23 cellular contexts compared by ENCODE assay signal in genomic region chr13:49533011-49533410, GRCh38. TPM values are rescaled to one million over a fixed set of nuclear protein-coding genes. Genes with fewer than 3 reads are reported as not detected.
DNase-seq lines count a peak whose midpoint lies in the region; ATAC-seq, FAIRE-seq and TF ChIP-seq lines count a peak whose summit lies in the region.
"Had no signal": no experiment of that assay in that cellular context is flagged by ENCODE, and none has a peak within 500 bp of the region (broad histone marks: within the 10 kb centered on the region; RNA-seq: fewer than 3 reads in every experiment).

No MANE protein-coding gene starts in this region.

- TF ChIP-seq RAD21 in A549 (conservative IDR thresholded peaks at IDR 0.05 in 1 of 2, IDR thresholded peaks at IDR 0.05 in 1 of 2) (no peak), IMR-90 (IDR thresholded peaks at IDR 0.05; ENCODE audit: low read length) (no peak)

- H3K14ac ChIP-seq in IMR-90 (replicated peaks; ENCODE audit: low read depth, low read length) = no peak overlapping the region

- intact Hi-C loops in IMR-90 (cut with micrococcal nuclease) (no loop called here), mammary epithelial cell (cut with micrococcal nuclease) (no loop called here)

- no peak overlapping the region for H2AFZ ChIP-seq in IMR-90 (replicated peaks; ENCODE audit: low read length, poor library complexity)
- no peak overlapping the region for H2AFZ ChIP-seq in mammary epithelial cell (ENCODE audit: low read depth, low read length)
- H2AFZ ChIP-seq: GM23338 had no signal

- H4K5ac ChIP-seq in IMR-90 (ENCODE audit: low read depth, low read length) = no peak overlapping the region

- peaks cover 13% of the 10 kb centered on the region for H3K4me1 Mint-ChIP-seq in activated CD8-positive, alpha-beta memory T cell treated with anti-CD3 and anti-CD28 coated beads, Interleukin-2, amount 10 ng/mL, durations not matched to agents 7 days and 5 days
- H3K4me1 Mint-ChIP-seq: brain, GM23338 had no signal

- peaks cover 0 to 3% of the 10 kb centered on the region in 2 experiments; a peak in 1 of 4 replicates for H3K79me1 ChIP-seq in IMR-90 (ENCODE audit: low read depth in 1 of 2, low read length in 2 of 2)

- no peaks in the 10 kb centered on the region for H3K27me3 Mint-ChIP-seq in activated CD8-positive, alpha-beta memory T cell treated with anti-CD3 and anti-CD28 coated beads, Interleukin-2, amount 10 ng/mL, durations not matched to agents 7 days and 5 days
- H3K27me3 Mint-ChIP-seq: activated CD8-positive, alpha-beta T cell treated with anti-CD3 and anti-CD28 coated beads for 36 hours; brain; T-helper 17 cell; type B pancreatic cell had no signal

- no peak for TF ChIP-seq EP300 in A549 (IDR thresholded peaks at IDR 0.05)

- H2BK20ac ChIP-seq in IMR-90 (ENCODE audit: low read depth, low read length) = no peak overlapping the region

- no peak overlapping the region for H3K4me3 Mint-ChIP-seq in activated CD8-positive, alpha-beta memory T cell treated with anti-CD3 and anti-CD28 coated beads, Interleukin-2, amount 10 ng/mL, durations not matched to agents 7 days and 5 days
- H3K4me3 Mint-ChIP-seq: activated CD8-positive, alpha-beta T cell treated with anti-CD3 and anti-CD28 coated beads for 36 hours; brain; GM23338; T-helper 17 cell; type B pancreatic cell had no signal

- dilution Hi-C loops in IMR-90 (cut with HindIII; ENCODE audit: low sequenced_read_pairs, unreplicated experiment) (no loop called here), mammary epithelial cell (cut with HindIII; ENCODE audit: low sequenced_read_pairs) (no loop called here)

- no peaks in the 10 kb centered on the region for H3K79me2 ChIP-seq in mammary epithelial cell (ENCODE audit: insufficient read depth, low read length)

- H3K27ac ChIP-seq in A549 (no peak overlapping the region), IMR-90 (ENCODE audit: insufficient read depth, low read length) (no peak overlapping the region), mammary epithelial cell (ENCODE audit: insufficient read depth, low read depth, low read length) (no peak overlapping the region)

- H3K27ac Mint-ChIP-seq in activated CD8-positive, alpha-beta memory T cell treated with anti-CD3 and anti-CD28 coated beads, Interleukin-2, amount 10 ng/mL, durations not matched to agents 7 days and 5 days = no peak overlapping the region
- H3K27ac Mint-ChIP-seq: activated CD8-positive, alpha-beta T cell treated with anti-CD3 and anti-CD28 coated beads for 36 hours; brain; GM23338; T-helper 17 cell; type B pancreatic cell had no signal

- no peak overlapping the region for H3K9ac ChIP-seq in IMR-90 (ENCODE audit: low read depth, low read length)
- H3K9ac ChIP-seq in mammary epithelial cell (ENCODE audit: insufficient read depth, low read length) = no peak overlapping the region

- no peak overlapping the region for H4K91ac ChIP-seq in IMR-90 (ENCODE audit: insufficient read depth, low read depth, low read length)

- H3K4me3 ChIP-seq in A549 (no peak overlapping the region), IMR-90 (ENCODE audit: insufficient read depth, low read depth, low read length) (no peak overlapping the region), mammary epithelial cell (replicated peaks in 1 of 3; ENCODE audit: insufficient read depth in 1 of 3, low read depth in 2 of 3, low read length in 3 of 3) (no peak overlapping the region)
- H3K4me3 ChIP-seq: GM23338, left lung had no signal

- in situ Hi-C loops in IMR-90 (cut with MboI; ENCODE audit: low sequenced_read_pairs) = no loop called here
- in situ Hi-C loops in mammary epithelial cell (cut with MboI; ENCODE audit: low sequenced_read_pairs in 2 of 2) = no loop called here

- ATAC-seq in activated CD8-positive, alpha-beta memory T cell treated with anti-CD3 and anti-CD28 coated beads, Interleukin-2, amount 10 ng/mL, durations not matched to agents 7 days and 5 days = peak; percentile 30
- ATAC-seq in A549 (no peak), IMR-90 (ENCODE audit: low read depth) (no peak), GM18505 (IDR thresholded peaks at IDR 0.05; ENCODE audit: unreplicated experiment) (no peak)
- ATAC-seq: activated CD8-positive, alpha-beta T cell treated with anti-CD3 and anti-CD28 coated beads for 36 hours; GM23338; left lung; T-helper 17 cell had no signal

- no peak overlapping the region for H2BK120ac ChIP-seq in IMR-90 (ENCODE audit: low read depth, low read length)

- H3K18ac ChIP-seq in IMR-90 (ENCODE audit: low read depth, low read length) = no peak overlapping the region

- no peak overlapping the region for H3K23ac ChIP-seq in IMR-90 (ENCODE audit: low read depth, low read length)

- no peak for FAIRE-seq in A549 (lab: Jason Lieb, UNC)
- FAIRE-seq: islet of Langerhans had no signal

- POLR2A ChIA-PET in A549 (lab: Yijun Ruan, JAX) = no interaction called here
- POLR2A ChIA-PET in IMR-90 (lab: Charles Lee; ENCODE audit: unreplicated experiment) = no interaction called here

- no peaks in the 10 kb centered on the region for H3K9me3 Mint-ChIP-seq in activated CD8-positive, alpha-beta memory T cell treated with anti-CD3 and anti-CD28 coated beads, Interleukin-2, amount 10 ng/mL, durations not matched to agents 7 days and 5 days (ENCODE audit: low read depth)
- H3K9me3 Mint-ChIP-seq: activated CD8-positive, alpha-beta T cell treated with anti-CD3 and anti-CD28 coated beads for 36 hours; brain; GM23338; type B pancreatic cell had no signal

- no peak overlapping the region for H2AK9ac ChIP-seq in IMR-90 (replicated peaks; ENCODE audit: low read depth, low read length, poor library complexity)

- no peak overlapping the region for H3K4me2 ChIP-seq in A549
- no peak overlapping the region for H3K4me2 ChIP-seq in IMR-90 (ENCODE audit: low read depth, low read length)
- no peak overlapping the region for H3K4me2 ChIP-seq in mammary epithelial cell (ENCODE audit: insufficient read depth, low read depth, low read length)
- H3K4me2 ChIP-seq: GM23338 had no signal

- TF ChIP-seq CTCF in A549 (IDR thresholded peaks at IDR 0.05) = no peak
- TF ChIP-seq CTCF in IMR-90 (conservative IDR thresholded peaks at IDR 0.05; ENCODE audit: low read depth, low read length) = no peak
- TF ChIP-seq CTCF in mammary epithelial cell (conservative IDR thresholded peaks at IDR 0.05 in 1 of 2, IDR thresholded peaks at IDR 0.05 in 1 of 2; ENCODE audit: extremely low read depth in 1 of 2, insufficient read depth in 1 of 2, low read depth in 1 of 2, low read length in 2 of 2) = no peak

- H3K27me3 ChIP-seq in IMR-90 (ENCODE audit: control insufficient read depth, insufficient read depth, low read length) (no peaks in the 10 kb centered on the region), mammary epithelial cell (ENCODE audit: insufficient read depth, low read length) (no peaks in the 10 kb centered on the region)
- H3K27me3 ChIP-seq: left lung, spleen had no signal

- no peak overlapping the region for H4K8ac ChIP-seq in IMR-90 (ENCODE audit: low read depth in 2 of 2, low read length in 2 of 2)

- no peak overlapping the region for H2AK5ac ChIP-seq in IMR-90 (ENCODE audit: low read depth, low read length)

- H3K9me1 ChIP-seq in IMR-90 (ENCODE audit: insufficient read depth, low read length) = peaks cover 3% of the 10 kb centered on the region; the same call in 1 of the 2 replicates

- DNase-seq in activated CD8-positive, alpha-beta memory T cell treated with anti-CD3 and anti-CD28 coated beads, Interleukin-2, amount 10 ng/mL, durations not matched to agents 7 days and 5 days = no peak
- DNase-seq in activated CD8-positive, alpha-beta memory T cell treated with anti-CD3 and anti-CD28 coated beads for 24 hours = no peak
- no peak for DNase-seq in A549 (ENCODE audit: low read depth in 1 of 2, low spot score in 1 of 2)
- no peak for DNase-seq in IMR-90
- DNase-seq in mammary epithelial cell = no peak
- no peak for DNase-seq in stimulated activated CD4-positive, alpha-beta T cell treated with anti-CD3 and anti-CD28 coated beads, Interleukin-4, amount 100 ng/mL, for 1 hour
- DNase-seq in H4 (ENCODE audit: low spot score) = no peak
- DNase-seq: activated CD4-positive, CD25-positive, alpha-beta regulatory T cell treated with anti-CD3 and anti-CD28 coated beads, Interleukin-2, amount 50 U/mL, for 72 hours; activated CD8-positive, alpha-beta T cell treated with anti-CD3 and anti-CD28 coated beads for 36 hours; activated T-cell treated with anti-CD3 and anti-CD28 coated beads for 4 hours; Calu3; effector CD4-positive, alpha-beta T cell; left lung; NCI-H1092 treated with DMSO at 0.1 percent for 48 hours; NCI-H1930; NCI-H69; spleen; T-helper 17 cell had no signal

- H4K20me1 ChIP-seq in IMR-90 (ENCODE audit: insufficient read depth, low read length) (no peaks in the 10 kb centered on the region), mammary epithelial cell (ENCODE audit: insufficient read depth, low read length) (no peaks in the 10 kb centered on the region)

- H3K9me3 ChIP-seq in A549 (no peaks in the 10 kb centered on the region), IMR-90 (ENCODE audit: control insufficient read depth, insufficient read depth, low read length) (no peaks in the 10 kb centered on the region), mammary epithelial cell (replicated peaks; ENCODE audit: insufficient read depth, low read length) (no peaks in the 10 kb centered on the region)
- H3K9me3 ChIP-seq: left lung, spleen had no signal

- H3K36me3 ChIP-seq in IMR-90 (ENCODE audit: control insufficient read depth, insufficient read depth, low read length) (peaks cover 10% of the 10 kb centered on the region), mammary epithelial cell (ENCODE audit: insufficient read depth, low read length) (peaks cover 15% of the 10 kb centered on the region)

- no peak overlapping the region for H3K4ac ChIP-seq in IMR-90 (ENCODE audit: low read depth, low read length)

- CTCF ChIA-PET in activated CD8-positive, alpha-beta memory T cell treated with anti-CD3 and anti-CD28 coated beads, Interleukin-2, amount 10 ng/mL, durations not matched to agents 7 days and 5 days (lab: Charles Lee) = interaction anchor here (1.0 kb wide), 1 partner anchor 11 kb away, joined by 3 read pairs; no protein-coding TSS in a partner anchor
- CTCF ChIA-PET in A549 (lab: Yijun Ruan, JAX) (no interaction called here), IMR-90 (lab: Yijun Ruan, JAX) (no interaction called here), mammary epithelial cell (lab: Charles Lee; ENCODE audit: low non-redundant PET) (no interaction called here)

- BruUV-seq in IMR-90 (replicated peaks; lab: Mats Ljungman, UMichigan) (TSS peak; percentile 83), mammary epithelial cell (replicated peaks; lab: Mats Ljungman, UMichigan) (TSS peak; percentile 45)

- H3K4me1 ChIP-seq in A549 = no peaks in the 10 kb centered on the region
- no peaks in the 10 kb centered on the region for H3K4me1 ChIP-seq in IMR-90 (ENCODE audit: control insufficient read depth, insufficient read depth, low read length)
- no peaks in the 10 kb centered on the region for H3K4me1 ChIP-seq in mammary epithelial cell (ENCODE audit: insufficient read depth, low read length)

- no peak overlapping the region for H3K56ac ChIP-seq in IMR-90 (ENCODE audit: extremely low read depth, insufficient read depth, low read length)

- TF ChIP-seq POLR2A in A549 (IDR thresholded peaks at IDR 0.05; ENCODE audit: low read length) (no peak), IMR-90 (IDR thresholded peaks at IDR 0.05; ENCODE audit: low read depth, low read length) (no peak), GM18505 (IDR thresholded peaks at IDR 0.05; ENCODE audit: borderline replicate concordance, extremely low read depth, insufficient read depth, insufficient read length) (no peak)

- H3K36me3 Mint-ChIP-seq in activated CD8-positive, alpha-beta memory T cell treated with anti-CD3 and anti-CD28 coated beads, Interleukin-2, amount 10 ng/mL, durations not matched to agents 7 days and 5 days = peaks cover 48% of the 10 kb centered on the region

- H2BK5ac ChIP-seq in IMR-90 (ENCODE audit: low read depth, low read length, poor library complexity, severe bottlenecking) = no peak overlapping the region

- no peak overlapping the region for H2BK15ac ChIP-seq in IMR-90 (ENCODE audit: low read depth, low read length)

RNA-seq across cellular contexts. Expression of gene PHF11, which starts 37.3 kb away (rescaled TPM):
- 100 to 1,000 TPM in 1 of 2 experiments, 10 to 100 TPM in 1; 79.6 to 129 TPM for total RNA-seq in activated CD8-positive, alpha-beta memory T cell treated with anti-CD3 and anti-CD28 coated beads, Interleukin-2, amount 10 ng/mL, durations not matched to agents 7 days and 5 days
- polyA plus RNA-seq in A549 (2011; rRNA removed) (11.7 and 13.4 TPM in 2 replicates), A549 (2017; fragmentation: RNase III; extraction: RNeasy Plus Mini Kit Qiagen cat#74134 plus additional on column Dnase treatment) (7.1 to 9.0 TPM (median 7.7 TPM) in 3 replicates), IMR-90 (2012; rRNA removed) (12.2 and 15.4 TPM in 2 replicates), mammary epithelial cell (8.9 TPM)
- polyA plus RNA-seq in A549 (2012; cell fraction: cytosol; rRNA removed) = 3.1 and 3.6 TPM in 2 replicates
- 4.9 and 7.2 TPM in 2 replicates for polyA plus RNA-seq in A549 (2012; cell fraction: nucleus; rRNA removed)
- 3.1 and 3.4 TPM in 2 replicates for polyA minus RNA-seq in A549 (2011; rRNA and poly(A)+ RNA removed)
- total RNA-seq in IMR-90 (2012; rRNA removed) (3.9 and 6.7 TPM in 2 replicates), mammary epithelial cell (10 to 100 TPM in 1 of 2 donors, 1 to 10 TPM in 1; 7.7 to 25.5 TPM)
- polyA plus RNA-seq in IMR-90 (2012; cell fraction: cytosol; rRNA removed) = 4.0 TPM in 2 replicates
- 9.2 and 65.7 TPM in 2 replicates for polyA plus RNA-seq in IMR-90 (2012; cell fraction: nucleus; rRNA removed; ENCODE audit: low replicate concordance)
- polyA minus RNA-seq in mammary epithelial cell = not detected
- total RNA-seq in H4 (2014; rRNA removed; shearing (Covaris generic)) = 9.0 and 13.6 TPM in 2 replicates

RNA-seq across cellular contexts. Expression of gene RCBTB1, which starts 52.3 kb away (rescaled TPM):
- 10 to 100 TPM; 18.1 to 20.9 TPM for total RNA-seq in activated CD8-positive, alpha-beta memory T cell treated with anti-CD3 and anti-CD28 coated beads, Interleukin-2, amount 10 ng/mL, durations not matched to agents 7 days and 5 days
- polyA plus RNA-seq in A549 (2011; rRNA removed) = 15.8 and 20.7 TPM in 2 replicates
- 5.9 and 6.8 TPM in 2 replicates for polyA plus RNA-seq in A549 (2012; cell fraction: cytosol; rRNA removed)
- polyA plus RNA-seq in A549 (2012; cell fraction: nucleus; rRNA removed) = 5.4 and 8.7 TPM in 2 replicates
- 10.2 to 11.9 TPM (median 10.6 TPM) in 3 replicates for polyA plus RNA-seq in A549 (2017; fragmentation: RNase III; extraction: RNeasy Plus Mini Kit Qiagen cat#74134 plus additional on column Dnase treatment)
- 10.4 and 10.6 TPM in 2 replicates for polyA minus RNA-seq in A549 (2011; rRNA and poly(A)+ RNA removed)
- total RNA-seq in IMR-90 (2012; rRNA removed) = 11.3 and 16.1 TPM in 2 replicates
- 9.5 and 11.6 TPM in 2 replicates for polyA plus RNA-seq in IMR-90 (2012; rRNA removed)
- polyA plus RNA-seq in IMR-90 (2012; cell fraction: cytosol; rRNA removed) = 3.2 and 3.6 TPM in 2 replicates
- 7.4 and 24.5 TPM in 2 replicates for polyA plus RNA-seq in IMR-90 (2012; cell fraction: nucleus; rRNA removed; ENCODE audit: low replicate concordance)
- 10 to 100 TPM; 29.9 to 87.5 TPM for total RNA-seq in mammary epithelial cell
- polyA plus RNA-seq in mammary epithelial cell = 13.9 TPM
- 19.2 TPM for polyA minus RNA-seq in mammary epithelial cell
- total RNA-seq in H4 (2014; rRNA removed; shearing (Covaris generic)) = 8.4 and 10.8 TPM in 2 replicates
